13 cellular contexts compared by ENCODE assay signal in the genomic region with DNA sequence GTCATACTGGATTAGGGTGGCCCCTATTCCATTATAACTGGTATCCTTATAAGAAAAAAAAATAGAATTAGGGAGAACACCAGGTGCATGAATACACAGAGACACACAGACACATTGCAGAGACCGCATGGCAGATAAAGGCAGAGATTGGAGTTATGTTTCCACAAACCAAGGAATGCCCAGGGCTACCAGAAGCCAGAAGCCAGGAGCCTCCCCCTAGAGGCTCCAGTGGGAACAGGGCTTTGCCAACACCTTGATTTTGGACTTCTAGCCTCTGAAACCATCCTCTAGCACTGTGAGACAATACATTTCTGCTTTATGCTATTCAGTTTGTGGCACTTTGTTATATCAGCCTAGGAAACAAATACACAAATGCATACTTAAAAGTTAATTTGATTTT. TPM values are rescaled to one million over a fixed set of nuclear protein-coding genes. Genes with fewer than 3 reads are reported as not detected.
DNase-seq lines count a peak whose midpoint lies in the region; ATAC-seq, FAIRE-seq and TF ChIP-seq lines count a peak whose summit lies in the region.
"Had no signal": no experiment of that assay in that cellular context is flagged by ENCODE, and none has a peak within 500 bp of the region (broad histone marks: within the 10 kb centered on the region; RNA-seq: fewer than 3 reads in every experiment).

No MANE protein-coding gene starts in this region.

- H4K20me1 ChIP-seq in DND-41 (ENCODE audit: insufficient read depth, low read length): no peaks in the 10 kb centered on the region; the same call in 1 of the 2 replicates

- H3K36me3 Mint-ChIP-seq in WTC11: no peaks in the 10 kb centered on the region

- CTCF ChIA-PET in WTC11 (lab: Charles Lee): interaction anchor here (1.0 to 2.9 kb wide), 2 partner anchors 10 to 128 kb away, joined by 4 to 19 read pairs; a partner anchor contains a TSS

- no peak for DNase-seq in DND-41
- DNase-seq in HL-60 (ENCODE audit: low read depth in 1 of 2, low spot score in 1 of 2): no peak
- peak; percentile 52 for DNase-seq in WTC11 (ENCODE audit: low spot score)
- DNase-seq in lung microvascular endothelial cell (ENCODE audit: low read depth in 2 of 2): peak; percentile 2 to 3
- no peak for DNase-seq in NCI-H526 treated with DMSO at 0.1 percent for 48 hours (lab: John Stamatoyannopoulos, UW)
- no peak for DNase-seq in pancreas
- DNase-seq: activated T-cell treated with anti-CD3 and anti-CD28 coated beads, Interleukin-2, amount 50 U/mL, for 1 hour; cerebellar nuclear complex; NCI-H2081 treated with DMSO at 0.1 percent for 48 hours; T-helper 2 cell had no signal

- H3K27me3 ChIP-seq in DND-41 (ENCODE audit: insufficient read depth, low read length, poor library complexity) (no peaks in the 10 kb centered on the region), HL-60 (ENCODE audit: insufficient read depth, poor library complexity, severe bottlenecking) (no peaks in the 10 kb centered on the region), pancreas (no peaks in the 10 kb centered on the region)

- no peak overlapping the region for H3K4me2 ChIP-seq in DND-41 (ENCODE audit: insufficient read depth, low read length)

- H3K4me3 ChIP-seq in DND-41 (ENCODE audit: low read depth in 1 of 2, low read length in 2 of 2) (no peak overlapping the region), HL-60 (replicated peaks; ENCODE audit: insufficient read depth, low read length) (no peak overlapping the region), pancreas (no peak overlapping the region)
- H3K4me3 ChIP-seq: HAP-1 had no signal

- FAIRE-seq in pancreas (lab: Jason Lieb, UNC): no peak

- no peak overlapping the region for H3K27ac ChIP-seq in DND-41 (ENCODE audit: low read length)
- no peak overlapping the region for H3K27ac ChIP-seq in HL-60 (replicated peaks)
- no peak overlapping the region for H3K27ac ChIP-seq in pancreas

- WGBS in pancreas, 2 donors: 81 to 92% methylated on average over 1 of the region's 1 CpG

- ATAC-seq in DND-41 (ENCODE audit: insufficient read depth, low read depth) (no peak), WTC11 (peak; percentile 91), pancreas (no peak), GM19351 (IDR thresholded peaks at IDR 0.05; ENCODE audit: unreplicated experiment) (no peak), GM18505 (IDR thresholded peaks at IDR 0.05; ENCODE audit: unreplicated experiment) (no peak)

- H3K4me1 ChIP-seq in DND-41 (ENCODE audit: insufficient read depth, low read length) (peaks cover 7% of the 10 kb centered on the region), pancreas (peaks cover 15 to 24% (median 15%) of the 10 kb centered on the region in 3 donors)

- H3K36me3 ChIP-seq in DND-41 (ENCODE audit: insufficient read depth, low read length) (no peaks in the 10 kb centered on the region), pancreas (no peaks in the 10 kb centered on the region)
- H3K36me3 ChIP-seq: HAP-1 had no signal

- H3K9me3 ChIP-seq in DND-41 (ENCODE audit: insufficient read depth, low read length, severe bottlenecking) (no peaks in the 10 kb centered on the region), pancreas (no peaks in the 10 kb centered on the region)
- H3K9me3 ChIP-seq: HAP-1 had no signal

- TF ChIP-seq CTCF in DND-41 (IDR thresholded peaks at IDR 0.05; ENCODE audit: borderline replicate concordance, extremely low read depth, low read length, poor library complexity, severe bottlenecking) (peak; percentile 30), HL-60 (IDR thresholded peaks at IDR 0.05; ENCODE audit: insufficient read depth, low read length) (peak; percentile 7), WTC11 (IDR thresholded peaks at IDR 0.05) (peak; percentile 44), pancreas (IDR thresholded peaks at IDR 0.05) (no peak)

- POLR2A ChIA-PET in WTC11 (lab: Charles Lee): no interaction called here

- H3K27me3 Mint-ChIP-seq in WTC11 (ENCODE audit: low read depth): no peaks in the 10 kb centered on the region

- no peaks in the 10 kb centered on the region for H3K9me3 Mint-ChIP-seq in WTC11

- peaks cover 16% of the 10 kb centered on the region; the same call in 1 of the 2 replicates for H3K79me2 ChIP-seq in DND-41 (ENCODE audit: insufficient read depth, low read length)

- no peak for TF ChIP-seq POLR2A in GM18505 (IDR thresholded peaks at IDR 0.05; ENCODE audit: borderline replicate concordance, extremely low read depth, insufficient read depth, insufficient read length)

- peaks cover 16% of the 10 kb centered on the region for H3K4me1 Mint-ChIP-seq in WTC11

- no peak overlapping the region for H3K27ac Mint-ChIP-seq in WTC11

- H3K9ac ChIP-seq in DND-41 (ENCODE audit: low read depth, low read length): no peak overlapping the region

- no peak overlapping the region for H2AFZ ChIP-seq in DND-41 (ENCODE audit: low read depth, low read length)

- H3K4me3 Mint-ChIP-seq in WTC11: no peak overlapping the region

- intact Hi-C loops in pancreas (cut with DNase I): no loop called here

TF ChIP-seq in WTC11, 78 proteins besides CTCF, POLR2A, EP300 and RAD21 (continues in another document):
- TF ChIP-seq FOXK1 (CRISPR knock-in tag; IDR thresholded peaks at IDR 0.05) (no peak), IRF2 (CRISPR knock-in tag; IDR thresholded peaks at IDR 0.05; ENCODE audit: borderline replicate concordance, low read depth) (no peak), ZNF121 (CRISPR knock-in tag; IDR thresholded peaks at IDR 0.05) (no peak), KAT7 (CRISPR knock-in tag; IDR thresholded peaks at IDR 0.05; ENCODE audit: borderline replicate concordance) (no peak), CBFB (CRISPR knock-in tag; IDR thresholded peaks at IDR 0.05; ENCODE audit: low read depth) (no peak)
- TF ChIP-seq, protein P1, sequence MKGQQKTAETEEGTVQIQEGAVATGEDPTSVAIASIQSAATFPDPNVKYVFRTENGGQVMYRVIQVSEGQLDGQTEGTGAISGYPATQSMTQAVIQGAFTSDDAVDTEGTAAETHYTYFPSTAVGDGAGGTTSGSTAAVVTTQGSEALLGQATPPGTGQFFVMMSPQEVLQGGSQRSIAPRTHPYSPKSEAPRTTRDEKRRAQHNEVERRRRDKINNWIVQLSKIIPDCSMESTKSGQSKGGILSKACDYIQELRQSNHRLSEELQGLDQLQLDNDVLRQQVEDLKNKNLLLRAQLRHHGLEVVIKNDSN (CRISPR knock-in tag; IDR thresholded peaks at IDR 0.05): no peak
- TF ChIP-seq, protein P2, sequence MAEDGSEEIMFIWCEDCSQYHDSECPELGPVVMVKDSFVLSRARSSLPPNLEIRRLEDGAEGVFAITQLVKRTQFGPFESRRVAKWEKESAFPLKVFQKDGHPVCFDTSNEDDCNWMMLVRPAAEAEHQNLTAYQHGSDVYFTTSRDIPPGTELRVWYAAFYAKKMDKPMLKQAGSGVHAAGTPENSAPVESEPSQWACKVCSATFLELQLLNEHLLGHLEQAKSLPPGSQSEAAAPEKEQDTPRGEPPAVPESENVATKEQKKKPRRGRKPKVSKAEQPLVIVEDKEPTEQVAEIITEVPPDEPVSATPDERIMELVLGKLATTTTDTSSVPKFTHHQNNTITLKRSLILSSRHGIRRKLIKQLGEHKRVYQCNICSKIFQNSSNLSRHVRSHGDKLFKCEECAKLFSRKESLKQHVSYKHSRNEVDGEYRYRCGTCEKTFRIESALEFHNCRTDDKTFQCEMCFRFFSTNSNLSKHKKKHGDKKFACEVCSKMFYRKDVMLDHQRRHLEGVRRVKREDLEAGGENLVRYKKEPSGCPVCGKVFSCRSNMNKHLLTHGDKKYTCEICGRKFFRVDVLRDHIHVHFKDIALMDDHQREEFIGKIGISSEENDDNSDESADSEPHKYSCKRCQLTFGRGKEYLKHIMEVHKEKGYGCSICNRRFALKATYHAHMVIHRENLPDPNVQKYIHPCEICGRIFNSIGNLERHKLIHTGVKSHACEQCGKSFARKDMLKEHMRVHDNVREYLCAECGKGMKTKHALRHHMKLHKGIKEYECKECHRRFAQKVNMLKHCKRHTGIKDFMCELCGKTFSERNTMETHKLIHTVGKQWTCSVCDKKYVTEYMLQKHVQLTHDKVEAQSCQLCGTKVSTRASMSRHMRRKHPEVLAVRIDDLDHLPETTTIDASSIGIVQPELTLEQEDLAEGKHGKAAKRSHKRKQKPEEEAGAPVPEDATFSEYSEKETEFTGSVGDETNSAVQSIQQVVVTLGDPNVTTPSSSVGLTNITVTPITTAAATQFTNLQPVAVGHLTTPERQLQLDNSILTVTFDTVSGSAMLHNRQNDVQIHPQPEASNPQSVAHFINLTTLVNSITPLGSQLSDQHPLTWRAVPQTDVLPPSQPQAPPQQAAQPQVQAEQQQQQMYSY (CRISPR knock-in tag; IDR thresholded peaks at IDR 0.05): no peak
- TF ChIP-seq, protein P3, sequence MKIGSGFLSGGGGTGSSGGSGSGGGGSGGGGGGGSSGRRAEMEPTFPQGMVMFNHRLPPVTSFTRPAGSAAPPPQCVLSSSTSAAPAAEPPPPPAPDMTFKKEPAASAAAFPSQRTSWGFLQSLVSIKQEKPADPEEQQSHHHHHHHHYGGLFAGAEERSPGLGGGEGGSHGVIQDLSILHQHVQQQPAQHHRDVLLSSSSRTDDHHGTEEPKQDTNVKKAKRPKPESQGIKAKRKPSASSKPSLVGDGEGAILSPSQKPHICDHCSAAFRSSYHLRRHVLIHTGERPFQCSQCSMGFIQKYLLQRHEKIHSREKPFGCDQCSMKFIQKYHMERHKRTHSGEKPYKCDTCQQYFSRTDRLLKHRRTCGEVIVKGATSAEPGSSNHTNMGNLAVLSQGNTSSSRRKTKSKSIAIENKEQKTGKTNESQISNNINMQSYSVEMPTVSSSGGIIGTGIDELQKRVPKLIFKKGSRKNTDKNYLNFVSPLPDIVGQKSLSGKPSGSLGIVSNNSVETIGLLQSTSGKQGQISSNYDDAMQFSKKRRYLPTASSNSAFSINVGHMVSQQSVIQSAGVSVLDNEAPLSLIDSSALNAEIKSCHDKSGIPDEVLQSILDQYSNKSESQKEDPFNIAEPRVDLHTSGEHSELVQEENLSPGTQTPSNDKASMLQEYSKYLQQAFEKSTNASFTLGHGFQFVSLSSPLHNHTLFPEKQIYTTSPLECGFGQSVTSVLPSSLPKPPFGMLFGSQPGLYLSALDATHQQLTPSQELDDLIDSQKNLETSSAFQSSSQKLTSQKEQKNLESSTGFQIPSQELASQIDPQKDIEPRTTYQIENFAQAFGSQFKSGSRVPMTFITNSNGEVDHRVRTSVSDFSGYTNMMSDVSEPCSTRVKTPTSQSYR (CRISPR knock-in tag; IDR thresholded peaks at IDR 0.05): no peak
- TF ChIP-seq, protein P4, sequence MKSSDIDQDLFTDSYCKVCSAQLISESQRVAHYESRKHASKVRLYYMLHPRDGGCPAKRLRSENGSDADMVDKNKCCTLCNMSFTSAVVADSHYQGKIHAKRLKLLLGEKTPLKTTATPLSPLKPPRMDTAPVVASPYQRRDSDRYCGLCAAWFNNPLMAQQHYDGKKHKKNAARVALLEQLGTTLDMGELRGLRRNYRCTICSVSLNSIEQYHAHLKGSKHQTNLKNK (CRISPR knock-in tag; IDR thresholded peaks at IDR 0.05): no peak

RNA-seq across cellular contexts. Expression of a gene that starts 10.4 kb away (rescaled TPM):
- 33.9 to 44.5 TPM (median 37.7 TPM) in 3 replicates for total RNA-seq in WTC11 (2021)
- total RNA-seq in lung microvascular endothelial cell: 43.8 and 64.1 TPM in 2 replicates
- 10 to 100 TPM; 27.2 to 58.8 (median 32.6) TPM for total RNA-seq in pancreas
- 10 to 100 TPM; 13.3 to 25.6 TPM for polyA plus RNA-seq in pancreas

Comparison
In these comparisons a context has a peak if more than half of its experiments do, and no peak if none do; other contexts are left out.
1. DNase-seq: peak in WTC11 (single experiment) and lung microvascular endothelial cell (2 of 2); none in DND-41 (single experiment), HL-60 (0 of 2), NCI-H526 treated with DMSO at 0.1 percent for 48 hours (single experiment) and pancreas (0 of 6).
2. CTCF ChIP-seq: peak in DND-41 (single experiment), HL-60 (single experiment) and WTC11 (single experiment); none in pancreas (0 of 4).